ENCODE assay signal across 18 cellular contexts in the genomic region with DNA sequence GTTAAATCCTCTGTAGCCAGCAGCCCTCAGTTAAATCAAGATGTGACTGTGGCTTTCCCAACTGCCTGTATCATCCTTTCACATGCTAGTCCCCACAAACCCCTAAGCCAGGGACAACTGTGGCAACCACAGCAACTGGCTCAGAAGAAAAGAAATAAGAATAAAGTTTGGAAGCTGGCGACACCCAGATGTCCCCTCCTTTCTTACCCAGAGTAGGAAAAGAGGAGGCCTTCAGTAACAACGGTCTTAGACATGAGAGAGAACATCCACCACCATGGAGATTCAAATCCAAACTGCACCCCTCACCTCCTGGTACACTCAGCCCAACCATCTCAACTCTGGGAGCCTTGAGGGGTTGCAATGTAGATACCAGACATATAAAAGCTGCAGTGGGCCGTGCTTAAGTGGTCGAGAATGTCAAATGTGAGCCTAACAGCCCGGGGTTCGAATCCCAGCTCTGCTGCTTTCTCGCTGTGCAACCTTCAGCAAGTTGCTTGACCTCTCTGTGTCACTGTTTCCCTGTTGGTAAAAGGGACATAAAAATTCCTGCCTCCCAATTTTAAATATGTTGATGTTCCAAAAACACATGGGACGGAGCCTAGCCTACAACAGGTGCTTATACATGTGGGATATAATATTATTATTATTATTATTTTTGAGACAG. TPM values are rescaled to one million over a fixed set of nuclear protein-coding genes. Genes with fewer than 3 reads are reported as not detected.
"Had no signal": no experiment of that assay in that cellular context is flagged by ENCODE, and none has a peak within 500 bp of the region (broad histone marks: within the 10 kb centered on the region; RNA-seq: fewer than 3 reads in every experiment).

No MANE protein-coding gene starts in this region.

- H3K4me1 ChIP-seq: SJSA1 had no signal

- H3K4me3 ChIP-seq: MG63, SJSA1 had no signal

- DNase-seq: Karpas-422, KG1, MG63, NCI-H1092, NCI-H1417 treated with DMSO at 0.1 percent for 48 hours, NCI-H1930, NCI-H2107, NCI-H226, NCI-H510A, NCI-H774, Right ventricle myocardium superior, RPMI8226, SIG-M5 had no signal

- FAIRE-seq: HTR-8/SVneo, RCC 7860 had no signal

- H3K9me3 ChIP-seq: MG63 had no signal

- H3K36me3 ChIP-seq: MG63, SJSA1 had no signal

- H3K27ac ChIP-seq: HL-60, SJSA1, SK-N-MC had no signal

RNA-seq across cellular contexts. Expression of a gene that starts 23.8 kb away (rescaled TPM):
- total RNA-seq: Right ventricle myocardium superior, SJSA1 had no signal
